ENCODE assay signal across 17 cellular contexts in genomic region chr7:4995429-4995969, GRCh38. TPM values are rescaled to one million over a fixed set of nuclear protein-coding genes. Genes with fewer than 3 reads are reported as not detected.
DNase-seq lines count a peak whose midpoint lies in the region; ATAC-seq and TF ChIP-seq lines count a peak whose summit lies in the region.
"Had no signal": no experiment of that assay in that cellular context is flagged by ENCODE, and none has a peak within 500 bp of the region (broad histone marks: within the 10 kb centered on the region; RNA-seq: fewer than 3 reads in every experiment).

No MANE protein-coding gene starts in this region.

- intact Hi-C loops in CD8-positive, alpha-beta T cell (cut with DNase I, micrococcal nuclease): no loop called here
- intact Hi-C loops in left ventricle myocardium inferior (cut with micrococcal nuclease): no loop called here

- no peak overlapping the region for H3K27ac ChIP-seq in CD8-positive, alpha-beta T cell (ENCODE audit: low read depth, low read length)
- no peak overlapping the region for H3K27ac ChIP-seq in HEK293 (ENCODE audit: extremely low read depth, low read depth, low read length)
- H3K27ac ChIP-seq in left ventricle myocardium inferior (replicated peaks): no peak overlapping the region
- H3K27ac ChIP-seq: A549, C4-2B had no signal

- no peak for ATAC-seq in CD8-positive, alpha-beta T cell
- no peak for ATAC-seq in stimulated activated effector memory CD8-positive, alpha-beta T cell treated with anti-CD3 and anti-CD28 coated beads, Interleukin-12 subunit alpha, Interleukin-12 subunit beta, amount 100 ng/mL, for 72 hours
- no peak for ATAC-seq in HG03108 (IDR thresholded peaks at IDR 0.05; ENCODE audit: unreplicated experiment)
- ATAC-seq: A549 had no signal

- no peak overlapping the region for H3K4me3 ChIP-seq in CD8-positive, alpha-beta T cell (ENCODE audit: low read depth, low read length)
- H3K4me3 ChIP-seq in HEK293 (ENCODE audit: low read depth, low read length) (no peak overlapping the region), left ventricle myocardium inferior (no peak overlapping the region)
- H3K4me3 ChIP-seq: A549 had no signal

- no peaks in the 10 kb centered on the region for H3K9me3 ChIP-seq in CD8-positive, alpha-beta T cell (ENCODE audit: low read length)
- no peaks in the 10 kb centered on the region for H3K9me3 ChIP-seq in HEK293 (ENCODE audit: control insufficient read depth, insufficient read depth, low read depth, low read length)
- H3K9me3 ChIP-seq in left ventricle myocardium inferior (replicated peaks): no peaks in the 10 kb centered on the region
- H3K9me3 ChIP-seq: A549, BE2C had no signal

- peaks cover 84% of the 10 kb centered on the region for H3K36me3 Mint-ChIP-seq in CD8-positive, alpha-beta T cell
- peaks cover 54% of the 10 kb centered on the region for H3K36me3 Mint-ChIP-seq in nephron progenitor cell (ENCODE audit: low read depth)
- H3K36me3 Mint-ChIP-seq in stimulated activated effector memory CD8-positive, alpha-beta T cell treated with anti-CD3 and anti-CD28 coated beads, Interleukin-12 subunit alpha, Interleukin-12 subunit beta, amount 100 ng/mL, for 72 hours: peaks cover 83% of the 10 kb centered on the region

- CTCF ChIA-PET in CD8-positive, alpha-beta T cell (lab: Charles Lee): no interaction called here
- CTCF ChIA-PET in HEK293 (lab: Yijun Ruan, JAX): no interaction called here

- no peak overlapping the region for H3K4me3 Mint-ChIP-seq in CD8-positive, alpha-beta T cell
- no peak overlapping the region for H3K4me3 Mint-ChIP-seq in nephron progenitor cell
- H3K4me3 Mint-ChIP-seq in stimulated activated effector memory CD8-positive, alpha-beta T cell treated with anti-CD3 and anti-CD28 coated beads, Interleukin-12 subunit alpha, Interleukin-12 subunit beta, amount 100 ng/mL, for 72 hours: no peak overlapping the region
- H3K4me3 Mint-ChIP-seq: CD4-positive, alpha-beta memory T cell had no signal

- H3K36me3 ChIP-seq in CD8-positive, alpha-beta T cell (ENCODE audit: insufficient read depth, low read length): peaks cover 27% of the 10 kb centered on the region
- H3K36me3 ChIP-seq in HEK293 (ENCODE audit: control insufficient read depth in 2 of 2, insufficient read depth in 1 of 2, low read length in 2 of 2) (peaks cover 16 to 67% of the 10 kb centered on the region in 2 experiments; a peak in 2 of 3 replicates), left ventricle myocardium inferior (peaks cover 77% of the 10 kb centered on the region)

- H3K27me3 Mint-ChIP-seq in CD8-positive, alpha-beta T cell (ENCODE audit: low read depth): no peaks in the 10 kb centered on the region
- no peaks in the 10 kb centered on the region for H3K27me3 Mint-ChIP-seq in nephron progenitor cell (ENCODE audit: low read depth, poor library complexity)
- H3K27me3 Mint-ChIP-seq: CD4-positive, alpha-beta memory T cell had no signal

- POLR2A ChIA-PET in CD8-positive, alpha-beta T cell (lab: Charles Lee): no interaction called here
- POLR2A ChIA-PET in HEK293 (lab: Yijun Ruan, JAX): interaction anchor here (0.6 kb wide), 1 partner anchor 142 kb away, joined by 4 read pairs; no protein-coding TSS in a partner anchor

- no peaks in the 10 kb centered on the region for H3K4me1 ChIP-seq in CD8-positive, alpha-beta T cell (ENCODE audit: insufficient read depth, low read length)
- H3K4me1 ChIP-seq in HEK293 (ENCODE audit: control insufficient read depth, insufficient read depth, low read length) (no peaks in the 10 kb centered on the region), left ventricle myocardium inferior (no peaks in the 10 kb centered on the region)
- H3K4me1 ChIP-seq: A549, BE2C had no signal

- no peaks in the 10 kb centered on the region for H3K27me3 ChIP-seq in CD8-positive, alpha-beta T cell (ENCODE audit: insufficient read depth, low read length)
- H3K27me3 ChIP-seq in left ventricle myocardium inferior (ENCODE audit: low read depth): no peaks in the 10 kb centered on the region
- H3K27me3 ChIP-seq: BE2C had no signal

- peaks cover 4% of the 10 kb centered on the region for H3K4me1 Mint-ChIP-seq in CD8-positive, alpha-beta T cell (ENCODE audit: low read depth)
- H3K4me1 Mint-ChIP-seq in nephron progenitor cell: no peaks in the 10 kb centered on the region
- peaks cover 23% of the 10 kb centered on the region for H3K4me1 Mint-ChIP-seq in stimulated activated effector memory CD8-positive, alpha-beta T cell treated with anti-CD3 and anti-CD28 coated beads, Interleukin-12 subunit alpha, Interleukin-12 subunit beta, amount 100 ng/mL, for 72 hours

- no peak for DNase-seq in CD8-positive, alpha-beta T cell
- DNase-seq in nephron progenitor cell (no peak), left ventricle myocardium inferior (no peak), cortex of kidney (lab: John Stamatoyannopoulos, UW) (no peak)
- no peak for DNase-seq in stimulated activated effector memory CD8-positive, alpha-beta T cell treated with anti-CD3 and anti-CD28 coated beads, Interleukin-12 subunit alpha, Interleukin-12 subunit beta, amount 100 ng/mL, for 72 hours (ENCODE audit: low spot score in 2 of 2)
- DNase-seq: BE2C; CD4-positive, alpha-beta memory T cell; COR-L47; DMS153; DND-41; GDM1; HCEC 1CT had no signal

- H3K27ac Mint-ChIP-seq in CD8-positive, alpha-beta T cell: peak overlapping the region; percentile 13
- peak overlapping the region; percentile 20 for H3K27ac Mint-ChIP-seq in nephron progenitor cell
- peak overlapping the region; percentile 52 for H3K27ac Mint-ChIP-seq in stimulated activated effector memory CD8-positive, alpha-beta T cell treated with anti-CD3 and anti-CD28 coated beads, Interleukin-12 subunit alpha, Interleukin-12 subunit beta, amount 100 ng/mL, for 72 hours

- H3K9me3 Mint-ChIP-seq in CD8-positive, alpha-beta T cell: no peaks in the 10 kb centered on the region
- H3K9me3 Mint-ChIP-seq in nephron progenitor cell: no peaks in the 10 kb centered on the region
- no peaks in the 10 kb centered on the region for H3K9me3 Mint-ChIP-seq in stimulated activated effector memory CD8-positive, alpha-beta T cell treated with anti-CD3 and anti-CD28 coated beads, Interleukin-12 subunit alpha, Interleukin-12 subunit beta, amount 100 ng/mL, for 72 hours

- TF ChIP-seq CTCF in CD8-positive, alpha-beta T cell (IDR thresholded peaks at IDR 0.05): no peak
- TF ChIP-seq CTCF in HEK293 (tag by site-specific recombination; IDR thresholded peaks at IDR 0.05) (no peak), nephron progenitor cell (IDR thresholded peaks at IDR 0.05) (no peak), left ventricle myocardium inferior (IDR thresholded peaks at IDR 0.05; ENCODE audit: borderline replicate concordance) (no peak)

TF ChIP-seq in HEK293, 187 proteins besides CTCF, POLR2A, EP300 and RAD21:
- no peak for TF ChIP-seq ZBTB8A (tag by site-specific recombination; IDR thresholded peaks at IDR 0.05)
- TF ChIP-seq AEBP2 (tag by site-specific recombination; IDR thresholded peaks at IDR 0.05; ENCODE audit: borderline replicate concordance): no peak
- peak; percentile 60 for TF ChIP-seq ZFHX2 (tag by site-specific recombination; conservative IDR thresholded peaks at IDR 0.05)
- TF ChIP-seq ZBTB21 (tag by site-specific recombination; IDR thresholded peaks at IDR 0.05): no peak
- no peak for TF ChIP-seq ZNF658 (tag by site-specific recombination; IDR thresholded peaks at IDR 0.05)
- TF ChIP-seq EGR2 (tag by site-specific recombination; IDR thresholded peaks at IDR 0.05; ENCODE audit: low read depth): peak; percentile 62; the same call in 1 of the 2 replicates
- TF ChIP-seq HOXD13 (CRISPR knock-in tag; IDR thresholded peaks at IDR 0.05; ENCODE audit: borderline replicate concordance): no peak

RNA-seq across cellular contexts. Expression of gene MMD2, which starts 36.5 kb away (rescaled TPM):
- not detected for total RNA-seq in CD8-positive, alpha-beta T cell
- not detected for total RNA-seq in left ventricle myocardium inferior
- total RNA-seq: CD4-positive, alpha-beta memory T cell; H4 had no signal

RNA-seq across cellular contexts. Expression of gene RBAK, which starts 50.2 kb away (rescaled TPM):
- total RNA-seq in CD8-positive, alpha-beta T cell: 10 to 100 TPM; 12.9 to 13.6 TPM
- total RNA-seq in left ventricle myocardium inferior: 8.4 TPM
